In genomic region chr5:34021370-34021769, GRCh38 we compare ENCODE assay signal across 10 cellular contexts. TPM values are rescaled to one million over a fixed set of nuclear protein-coding genes. Genes with fewer than 3 reads are reported as not detected.
A peak's percentile ranks its signal among the peaks of the same experiment; 100 is the strongest.
DNase-seq lines count a peak whose midpoint lies in the region; ATAC-seq and TF ChIP-seq lines count a peak whose summit lies in the region.
"Not testable (repeated sequence)": the region's sequence is repeated elsewhere in the genome, so short reads cannot be mapped to it uniquely, and the experiment has no call there.
"Had no signal": no experiment of that assay in that cellular context is flagged by ENCODE, and none has a peak within 500 bp of the region (broad histone marks: within the 10 kb centered on the region; RNA-seq: fewer than 3 reads in every experiment).

No MANE protein-coding gene starts in this region.

- DNase-seq in Caco-2; T-helper 17 cell; activated CD8-positive, alpha-beta T cell treated with anti-CD3 and anti-CD28 coated beads, Interleukin-2, amount 10 ng/mL, durations not matched to agents 7 days and 5 days; epithelial cell of prostate (ENCODE audit: low read depth, low spot score); naive thymus-derived CD8-positive, alpha-beta T cell: not testable (repeated sequence)

- H3K4me2 ChIP-seq in Loucy (ENCODE audit: low read depth, low read length, poor library complexity, severe bottlenecking) = not testable (repeated sequence)

- not testable (repeated sequence) for TF ChIP-seq CTCF in Caco-2 (IDR thresholded peaks at IDR 0.05; ENCODE audit: insufficient read depth in 1 of 2, low read depth in 1 of 2, low read length in 1 of 2, severe bottlenecking in 1 of 2, unreplicated experiment in 1 of 2); Loucy (conservative IDR thresholded peaks at IDR 0.05; ENCODE audit: low read length)

- not testable (repeated sequence) for H3F3A ChIP-seq in Loucy (ENCODE audit: low read depth)

- ATAC-seq in T-helper 17 cell; activated CD8-positive, alpha-beta T cell treated with anti-CD3 and anti-CD28 coated beads, Interleukin-2, amount 10 ng/mL, durations not matched to agents 7 days and 5 days; naive thymus-derived CD8-positive, alpha-beta T cell: not testable (repeated sequence)

- not testable (repeated sequence) for H3K9me2 ChIP-seq in Loucy (replicated peaks; ENCODE audit: low read depth, low read length)

- not testable (repeated sequence) for H3K36me3 ChIP-seq in Caco-2 (ENCODE audit: control insufficient read depth, insufficient read depth, low read length)
- peaks cover 44% of the 10 kb centered on the region; the same call in 1 of the 2 replicates for H3K36me3 ChIP-seq in Loucy (ENCODE audit: insufficient read depth, low read length)

- H3K9me3 ChIP-seq in Caco-2; Loucy (ENCODE audit: insufficient read depth, low read depth, low read length); T-helper 17 cell (ENCODE audit: control insufficient read depth, low read length, poor library complexity, severe bottlenecking): not testable (repeated sequence)

- not testable (repeated sequence) for H3K4me3 Mint-ChIP-seq in Caco-2 (ENCODE audit: unreplicated experiment); activated naive CD4-positive, alpha-beta T cell treated with anti-CD3 and anti-CD28 coated beads, Interleukin-2, amount 50 U/mL, for 24 hours
- peak overlapping the region; percentile 36 for H3K4me3 Mint-ChIP-seq in T-helper 17 cell
- peak overlapping the region; percentile 49 for H3K4me3 Mint-ChIP-seq in activated CD8-positive, alpha-beta T cell treated with anti-CD3 and anti-CD28 coated beads, Interleukin-2, amount 10 ng/mL, durations not matched to agents 7 days and 5 days
- H3K4me3 Mint-ChIP-seq in naive thymus-derived CD8-positive, alpha-beta T cell = peak overlapping the region in 2 of 10 donors; percentile 20 to 22

- H3K27ac ChIP-seq in epithelial cell of prostate = peak overlapping the region; percentile 23

- POLR2A ChIA-PET in Caco-2 (lab: Charles Lee) = interaction anchor here (0.9 kb wide), 1 partner anchor 14 kb away, joined by 4 read pairs; the partner anchor contains the start of gene AMACR
- POLR2A ChIA-PET in activated CD8-positive, alpha-beta T cell treated with anti-CD3 and anti-CD28 coated beads, Interleukin-2, amount 10 ng/mL, durations not matched to agents 7 days and 5 days (lab: Charles Lee) = interaction anchor here (2.8 kb wide), 1 partner anchor 13 kb away, joined by 14 read pairs; the partner anchor contains the start of gene AMACR
- POLR2A ChIA-PET in naive thymus-derived CD8-positive, alpha-beta T cell (lab: Charles Lee) = interaction anchor here (0.8 to 3.1 kb wide), 2 partner anchors 13 to 15 kb away, joined by 4 to 18 read pairs; partner anchors contain the start of gene AMACR

- not testable (repeated sequence) for H3K27me3 ChIP-seq in Caco-2 (replicated peaks; ENCODE audit: control insufficient read depth, insufficient read depth, low read length); Loucy (ENCODE audit: insufficient read depth, low read length, poor library complexity, severe bottlenecking)

- not testable (repeated sequence) for H3K36me3 Mint-ChIP-seq in Caco-2 (ENCODE audit: insufficient read depth, unreplicated experiment)
- peaks cover 12% of the 10 kb centered on the region for H3K36me3 Mint-ChIP-seq in T-helper 17 cell (ENCODE audit: low read depth)
- H3K36me3 Mint-ChIP-seq in activated CD8-positive, alpha-beta T cell treated with anti-CD3 and anti-CD28 coated beads, Interleukin-2, amount 10 ng/mL, durations not matched to agents 7 days and 5 days (ENCODE audit: low read depth) = peaks cover 16% of the 10 kb centered on the region
- H3K36me3 Mint-ChIP-seq in activated naive CD4-positive, alpha-beta T cell treated with anti-CD3 and anti-CD28 coated beads, Interleukin-2, amount 50 U/mL, for 24 hours = peaks cover 19% of the 10 kb centered on the region
- peaks cover 5 to 59% (median 24%) of the 10 kb centered on the region in 3 donors for H3K36me3 Mint-ChIP-seq in naive thymus-derived CD8-positive, alpha-beta T cell

- not testable (repeated sequence) for H3K9me3 Mint-ChIP-seq in Caco-2 (ENCODE audit: unreplicated experiment); activated CD8-positive, alpha-beta T cell treated with anti-CD3 and anti-CD28 coated beads, Interleukin-2, amount 10 ng/mL, durations not matched to agents 7 days and 5 days (ENCODE audit: insufficient read depth); activated naive CD4-positive, alpha-beta T cell treated with anti-CD3 and anti-CD28 coated beads, Interleukin-2, amount 50 U/mL, for 24 hours; naive thymus-derived CD8-positive, alpha-beta T cell

- not testable (repeated sequence) for H3K4me3 ChIP-seq in Caco-2 (ENCODE audit: low read depth, low read length); Loucy (ENCODE audit: low read length, poor library complexity, severe bottlenecking)

- H3K27me3 Mint-ChIP-seq in Caco-2 (ENCODE audit: insufficient read depth, unreplicated experiment); T-helper 17 cell; activated CD8-positive, alpha-beta T cell treated with anti-CD3 and anti-CD28 coated beads, Interleukin-2, amount 10 ng/mL, durations not matched to agents 7 days and 5 days (ENCODE audit: low read depth); activated naive CD4-positive, alpha-beta T cell treated with anti-CD3 and anti-CD28 coated beads, Interleukin-2, amount 50 U/mL, for 24 hours; naive thymus-derived CD8-positive, alpha-beta T cell: not testable (repeated sequence)

- intact Hi-C loops in Caco-2 (cut with micrococcal nuclease; ENCODE audit: unreplicated experiment) = not testable (repeated sequence)

- H3K4me1 Mint-ChIP-seq in Caco-2 (ENCODE audit: low read depth, unreplicated experiment) (peaks cover 34% of the 10 kb centered on the region), T-helper 17 cell (peaks cover 15% of the 10 kb centered on the region)
- H3K4me1 Mint-ChIP-seq in activated CD8-positive, alpha-beta T cell treated with anti-CD3 and anti-CD28 coated beads, Interleukin-2, amount 10 ng/mL, durations not matched to agents 7 days and 5 days (ENCODE audit: low read depth) = peaks cover 27% of the 10 kb centered on the region
- H3K4me1 Mint-ChIP-seq in activated naive CD4-positive, alpha-beta T cell treated with anti-CD3 and anti-CD28 coated beads, Interleukin-2, amount 50 U/mL, for 24 hours = peaks cover 22% of the 10 kb centered on the region
- peaks cover 16 to 24% (median 19%) of the 10 kb centered on the region in 4 donors for H3K4me1 Mint-ChIP-seq in naive thymus-derived CD8-positive, alpha-beta T cell

- H2AFZ ChIP-seq in Loucy (ENCODE audit: low read length) = not testable (repeated sequence)

- BruUV-seq in Caco-2 (replicated peaks; lab: Mats Ljungman, UMichigan) = not testable (repeated sequence)

- H3K79me2 ChIP-seq in Loucy (ENCODE audit: insufficient read depth, low read length) = not testable (repeated sequence)

- H3K4me1 ChIP-seq in Caco-2 (peaks cover 26% of the 10 kb centered on the region), Loucy (ENCODE audit: insufficient read depth, low read length, poor library complexity, severe bottlenecking) (peaks cover 14% of the 10 kb centered on the region)

- H4K20me1 ChIP-seq in Loucy (ENCODE audit: insufficient read depth, low read length, poor library complexity, severe bottlenecking) = not testable (repeated sequence)

- CTCF ChIA-PET in Caco-2 (lab: Charles Lee) = interaction anchor here (0.7 kb wide), 1 partner anchor 14 kb away, joined by 5 read pairs; no protein-coding TSS in a partner anchor
- CTCF ChIA-PET in activated CD8-positive, alpha-beta T cell treated with anti-CD3 and anti-CD28 coated beads, Interleukin-2, amount 10 ng/mL, durations not matched to agents 7 days and 5 days (lab: Charles Lee) = interaction anchor here (0.6 to 3.4 kb wide), 5 partner anchors 8 to 26 kb away, joined by 3 to 16 read pairs (median 5); no protein-coding TSS in a partner anchor

- peak overlapping the region; percentile 33 for H3K27ac Mint-ChIP-seq in Caco-2 (ENCODE audit: unreplicated experiment)
- peak overlapping the region; percentile 80 for H3K27ac Mint-ChIP-seq in T-helper 17 cell
- H3K27ac Mint-ChIP-seq in activated CD8-positive, alpha-beta T cell treated with anti-CD3 and anti-CD28 coated beads, Interleukin-2, amount 10 ng/mL, durations not matched to agents 7 days and 5 days = peak overlapping the region; percentile 86
- H3K27ac Mint-ChIP-seq in activated naive CD4-positive, alpha-beta T cell treated with anti-CD3 and anti-CD28 coated beads, Interleukin-2, amount 50 U/mL, for 24 hours = peak overlapping the region; percentile 27
- peak overlapping the region in 9 of 10 donors; percentile 27 to 90 (median 75) for H3K27ac Mint-ChIP-seq in naive thymus-derived CD8-positive, alpha-beta T cell

- H3K9ac ChIP-seq in Loucy (ENCODE audit: low read depth, low read length, poor library complexity, severe bottlenecking) = peak overlapping the region; percentile 47

RNA-seq across cellular contexts. Expression of gene AMACR, which starts 13.5 kb away (rescaled TPM):
- total RNA-seq in Caco-2 (2022) = 196 and 204 TPM in 2 replicates
- 1 to 10 TPM; 2.0 to 3.0 TPM for total RNA-seq in T-helper 17 cell
- total RNA-seq in activated CD8-positive, alpha-beta T cell treated with anti-CD3 and anti-CD28 coated beads, Interleukin-2, amount 10 ng/mL, durations not matched to agents 7 days and 5 days = 1 to 10 TPM; 6.5 to 6.9 TPM
- 1 to 10 TPM; 4.8 to 4.9 TPM for total RNA-seq in naive thymus-derived CD8-positive, alpha-beta T cell
- 1 to 10 TPM; 5.9 to 9.1 (median 7.2) TPM for polyA plus RNA-seq in naive thymus-derived CD8-positive, alpha-beta T cell

RNA-seq across cellular contexts. Expression of gene C1QTNF3, which starts 21.6 kb away (rescaled TPM):
- 2.5 and 4.4 TPM in 2 replicates for total RNA-seq in Caco-2 (2022)
- total RNA-seq in T-helper 17 cell = 1 to 10 TPM; 4.3 to 8.5 TPM
- 1 to 10 TPM; 2.8 to 3.0 TPM for total RNA-seq in activated CD8-positive, alpha-beta T cell treated with anti-CD3 and anti-CD28 coated beads, Interleukin-2, amount 10 ng/mL, durations not matched to agents 7 days and 5 days
- total RNA-seq in naive thymus-derived CD8-positive, alpha-beta T cell = 1 to 10 TPM; 5.7 to 7.4 TPM
- under 1 TPM; 0.08 to 0.38 (median 0.36) TPM for polyA plus RNA-seq in naive thymus-derived CD8-positive, alpha-beta T cell

RNA-seq across cellular contexts. Expression of gene SLC45A2, which starts 36.9 kb away (rescaled TPM):
- 0.91 and 1.1 TPM in 2 replicates for total RNA-seq in Caco-2 (2022)
- total RNA-seq in T-helper 17 cell = not detected
- under 1 TPM in 1 of 2 experiments, not detected in 1; 0.34 TPM for total RNA-seq in activated CD8-positive, alpha-beta T cell treated with anti-CD3 and anti-CD28 coated beads, Interleukin-2, amount 10 ng/mL, durations not matched to agents 7 days and 5 days
- total RNA-seq in naive thymus-derived CD8-positive, alpha-beta T cell = under 1 TPM in 1 of 2 experiments, not detected in 1; 0.93 TPM
- not detected for polyA plus RNA-seq in naive thymus-derived CD8-positive, alpha-beta T cell
- total RNA-seq: Calu3, H4, MCF 10A had no signal

Comparison
In these comparisons a context has a peak if more than half of its experiments do, and no peak if none do; other contexts are left out.
1. H3K27ac Mint-ChIP-seq: peak in every context shown above with its lines; median percentile 86 in activated CD8-positive, alpha-beta T cell treated with anti-CD3 and anti-CD28 coated beads, Interleukin-2, amount 10 ng/mL, durations not matched to agents 7 days and 5 days; 80 in T-helper 17 cell; 75 in naive thymus-derived CD8-positive, alpha-beta T cell; 33 in Caco-2; 27 in activated naive CD4-positive, alpha-beta T cell treated with anti-CD3 and anti-CD28 coated beads, Interleukin-2, amount 50 U/mL, for 24 hours.
2. RNA of gene AMACR, which starts 13.5 kb away (total RNA-seq): 196 to 204 TPM in Caco-2; 6.5 to 6.9 TPM in activated CD8-positive, alpha-beta T cell treated with anti-CD3 and anti-CD28 coated beads, Interleukin-2, amount 10 ng/mL, durations not matched to agents 7 days and 5 days, 4.8 to 4.9 TPM in naive thymus-derived CD8-positive, alpha-beta T cell and 2.0 to 3.0 TPM in T-helper 17 cell; every median in the first group is over 10 times any median in the second.